In the genomic region with DNA sequence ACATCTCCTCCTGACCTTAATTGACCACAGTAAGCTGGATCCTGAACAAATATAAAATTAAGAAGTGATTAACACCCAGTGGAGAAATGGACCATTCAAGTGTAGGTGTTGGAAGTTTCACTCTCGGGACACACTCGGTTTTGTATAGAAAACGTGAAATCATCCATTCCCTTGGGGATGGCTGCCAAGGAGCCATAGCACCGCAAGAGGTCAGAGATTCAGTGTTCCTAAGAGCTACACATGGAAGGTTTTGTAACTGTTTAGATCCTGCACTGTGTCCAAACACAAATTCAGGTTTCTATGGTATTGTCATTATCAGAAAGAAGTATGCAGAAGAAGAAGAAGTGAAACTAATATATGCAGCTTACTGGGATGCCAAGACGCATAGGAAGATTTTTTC, we compare ENCODE assay signal across 21 cellular contexts.
DNase-seq lines count a peak whose midpoint lies in the region; ATAC-seq and TF ChIP-seq lines count a peak whose summit lies in the region.
"Had no signal": no experiment of that assay in that cellular context is flagged by ENCODE, and none has a peak within 500 bp of the region (broad histone marks: within the 10 kb centered on the region; RNA-seq: fewer than 3 reads in every experiment).

No MANE protein-coding gene starts in this region.

- H3K27ac ChIP-seq in brain microvascular endothelial cell = no peak overlapping the region
- H3K27ac ChIP-seq: dorsolateral prefrontal cortex, epithelial cell of prostate had no signal

- no peaks in the 10 kb centered on the region for H3K27me3 ChIP-seq in brain microvascular endothelial cell (replicated peaks)
- H3K27me3 ChIP-seq: dorsolateral prefrontal cortex had no signal

- DNase-seq in NCI-H82 (lab: John Stamatoyannopoulos, UW) (peak; percentile 41), NCI-H82 treated with DMSO at 0.1 percent for 48 hours (lab: John Stamatoyannopoulos, UW; ENCODE audit: unreplicated experiment) (no peak), brain microvascular endothelial cell (peak; percentile 45), iris pigment epithelial cell (ENCODE audit: low read depth) (peak; percentile 65), kidney glomerular epithelial cell (lab: John Stamatoyannopoulos, UW) (no peak), UCSD-AML1 (lab: John Stamatoyannopoulos, UW; ENCODE audit: unreplicated experiment) (no peak)
- DNase-seq in activated CD4-positive, CD25-positive, alpha-beta regulatory T cell (lab: John Stamatoyannopoulos, UW) = no peak
- DNase-seq: 8988T; activated CD8-positive, alpha-beta memory T cell treated with anti-CD3 and anti-CD28 coated beads, Interleukin-2, amount 50 U/mL, for 48 hours; activated naive CD8-positive, alpha-beta T cell treated with anti-CD3 and anti-CD28 coated beads, Interleukin-2, amount 50 U/mL, for 24 hours; caudate nucleus; dorsolateral prefrontal cortex; NCI-H1417 treated with DMSO at 0.1 percent for 48 hours; NCI-H69; SIG-M5; stimulated activated CD4-positive, alpha-beta T cell treated with anti-CD3 and anti-CD28 coated beads, Interleukin-4, amount 100 ng/mL, for 1 hour; stimulated activated naive CD8-positive, alpha-beta T cell treated with anti-CD3 and anti-CD28 coated beads, Interleukin-15, amount 100 ng/mL, for 72 hours; T-cell had no signal

- no peak overlapping the region for H3K4me3 ChIP-seq in brain microvascular endothelial cell (ENCODE audit: low read depth, low read length)
- H3K4me3 ChIP-seq: dorsolateral prefrontal cortex had no signal

- ATAC-seq in GM18520 (IDR thresholded peaks at IDR 0.05; ENCODE audit: unreplicated experiment) = no peak
- ATAC-seq: activated naive CD8-positive, alpha-beta T cell treated with anti-CD3 and anti-CD28 coated beads, Interleukin-2, amount 50 U/mL, for 24 hours; HepG2; stimulated activated naive CD8-positive, alpha-beta T cell treated with anti-CD3 and anti-CD28 coated beads, Interleukin-15, amount 100 ng/mL, for 72 hours; T-cell had no signal

- H3K36me3 ChIP-seq in brain microvascular endothelial cell (replicated peaks) = no peaks in the 10 kb centered on the region

- in situ Hi-C loops in brain microvascular endothelial cell (cut with HindIII; ENCODE audit: low pct_ligation_motif_present, low sequenced_read_pairs) = no loop called here

- no peak for TF ChIP-seq CTCF in brain microvascular endothelial cell (IDR thresholded peaks at IDR 0.05; ENCODE audit: low read depth, low read length, missing control alignments)

Comparison
In these comparisons a context has a peak if more than half of its experiments do, and no peak if none do; other contexts are left out.
1. DNase-seq: peak in NCI-H82 (single experiment), brain microvascular endothelial cell (single experiment) and iris pigment epithelial cell (single experiment); none in NCI-H82 treated with DMSO at 0.1 percent for 48 hours (single experiment), kidney glomerular epithelial cell (single experiment), UCSD-AML1 (single experiment) and activated CD4-positive, CD25-positive, alpha-beta regulatory T cell (0 of 4).